ENCODE assay signal across 9 cellular contexts in the genomic region with DNA sequence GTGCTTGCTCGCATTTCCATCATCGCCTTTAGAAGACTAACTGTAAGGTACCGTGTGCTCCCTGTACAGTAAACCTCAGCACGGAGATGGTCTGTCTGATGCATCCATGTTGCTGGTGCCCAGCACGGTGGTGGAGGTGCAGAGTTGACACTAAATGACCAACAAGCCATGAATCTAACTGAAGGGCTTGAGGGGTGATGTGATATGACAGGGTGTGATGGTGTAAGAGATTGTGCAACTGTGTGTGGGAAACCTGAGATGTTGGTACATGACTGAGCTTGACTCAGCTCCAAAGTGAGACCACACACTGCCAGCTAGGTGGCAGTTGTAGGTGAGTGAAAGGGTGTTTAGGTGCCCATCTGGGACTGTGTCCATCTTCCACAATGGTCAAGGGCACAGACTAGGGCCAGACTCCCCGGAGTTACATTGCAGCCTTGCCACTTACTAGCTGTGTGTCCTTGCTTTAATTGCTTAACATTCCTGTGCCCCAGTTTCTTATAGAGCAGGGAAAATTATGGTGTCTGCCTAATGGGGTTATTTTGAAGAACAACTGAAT. TPM values are rescaled to one million over a fixed set of nuclear protein-coding genes. Genes with fewer than 3 reads are reported as not detected.
DNase-seq lines count a peak whose midpoint lies in the region; ATAC-seq, FAIRE-seq and TF ChIP-seq lines count a peak whose summit lies in the region.
"Had no signal": no experiment of that assay in that cellular context is flagged by ENCODE, and none has a peak within 500 bp of the region (broad histone marks: within the 10 kb centered on the region; RNA-seq: fewer than 3 reads in every experiment).

No MANE protein-coding gene starts in this region.

- no peaks in the 10 kb centered on the region for H3K27me3 ChIP-seq in right lobe of liver
- H3K27me3 ChIP-seq: pancreas had no signal

- H3K9me3 Mint-ChIP-seq in activated naive CD4-positive, alpha-beta T cell treated with anti-CD3 and anti-CD28 coated beads, Interleukin-2, amount 10 ng/mL, durations not matched to agents 7 days and 5 days, result no peaks in the 10 kb centered on the region
- no peaks in the 10 kb centered on the region for H3K9me3 Mint-ChIP-seq in activated CD8-positive, alpha-beta T cell treated with anti-CD3 and anti-CD28 coated beads, Interleukin-2, amount 10 ng/mL, durations not matched to agents 7 days and 5 days (ENCODE audit: insufficient read depth)

- TF ChIP-seq POLR2A in right lobe of liver (IDR thresholded peaks at IDR 0.05), result no peak

- peaks cover 99% of the 10 kb centered on the region for H3K4me1 Mint-ChIP-seq in activated naive CD4-positive, alpha-beta T cell treated with anti-CD3 and anti-CD28 coated beads, Interleukin-2, amount 10 ng/mL, durations not matched to agents 7 days and 5 days
- peaks cover 98% of the 10 kb centered on the region for H3K4me1 Mint-ChIP-seq in activated CD8-positive, alpha-beta T cell treated with anti-CD3 and anti-CD28 coated beads, Interleukin-2, amount 10 ng/mL, durations not matched to agents 7 days and 5 days (ENCODE audit: low read depth)

- WGBS in right lobe of liver (ENCODE audit: insufficient coverage, low coverage, low lambda C conversion rate, missing lambda C conversion rate), result 85% methylated on average over 6 of the region's 6 CpGs

- peak in 1 of 4 donors; percentile 5 for TF ChIP-seq CTCF in right lobe of liver (IDR thresholded peaks at IDR 0.05)

- no peak overlapping the region for H3K27ac ChIP-seq in right lobe of liver
- H3K27ac ChIP-seq: pancreas had no signal

- no peak for FAIRE-seq in urothelium cell line (lab: Jason Lieb, UNC)
- FAIRE-seq: pancreas had no signal

- H3K4me3 Mint-ChIP-seq in activated naive CD4-positive, alpha-beta T cell treated with anti-CD3 and anti-CD28 coated beads, Interleukin-2, amount 10 ng/mL, durations not matched to agents 7 days and 5 days, result no peak overlapping the region
- peak overlapping the region; percentile 37 for H3K4me3 Mint-ChIP-seq in activated CD8-positive, alpha-beta T cell treated with anti-CD3 and anti-CD28 coated beads, Interleukin-2, amount 10 ng/mL, durations not matched to agents 7 days and 5 days

- ATAC-seq in activated CD8-positive, alpha-beta T cell treated with anti-CD3 and anti-CD28 coated beads, Interleukin-2, amount 10 ng/mL, durations not matched to agents 7 days and 5 days, result no peak
- peak; percentile 6 to 53 (median 44) for ATAC-seq in right lobe of liver
- no peak for ATAC-seq in HG02981 (IDR thresholded peaks at IDR 0.05; ENCODE audit: unreplicated experiment)

- peaks cover 0 to 13% (median 0%) of the 10 kb centered on the region in 4 donors for H3K4me1 ChIP-seq in right lobe of liver

- H3K36me3 ChIP-seq in right lobe of liver, result no peaks in the 10 kb centered on the region
- H3K36me3 ChIP-seq: pancreas had no signal

- CTCF ChIA-PET in activated naive CD4-positive, alpha-beta T cell treated with anti-CD3 and anti-CD28 coated beads, Interleukin-2, amount 10 ng/mL, durations not matched to agents 7 days and 5 days (lab: Charles Lee), result no interaction called here
- CTCF ChIA-PET in activated CD8-positive, alpha-beta T cell treated with anti-CD3 and anti-CD28 coated beads, Interleukin-2, amount 10 ng/mL, durations not matched to agents 7 days and 5 days (lab: Charles Lee), result interaction anchor here (0.9 to 3.1 kb wide), 8 partner anchors 12 to 169 kb away, joined by 3 to 21 read pairs (median 4); no protein-coding TSS in a partner anchor

- peaks cover 3% of the 10 kb centered on the region for H3K27me3 Mint-ChIP-seq in activated naive CD4-positive, alpha-beta T cell treated with anti-CD3 and anti-CD28 coated beads, Interleukin-2, amount 10 ng/mL, durations not matched to agents 7 days and 5 days
- H3K27me3 Mint-ChIP-seq in activated CD8-positive, alpha-beta T cell treated with anti-CD3 and anti-CD28 coated beads, Interleukin-2, amount 10 ng/mL, durations not matched to agents 7 days and 5 days (ENCODE audit: low read depth), result no peaks in the 10 kb centered on the region

- POLR2A ChIA-PET in activated CD8-positive, alpha-beta T cell treated with anti-CD3 and anti-CD28 coated beads, Interleukin-2, amount 10 ng/mL, durations not matched to agents 7 days and 5 days (lab: Charles Lee), result interaction anchor here (0.6 to 1.7 kb wide), 4 partner anchors 8 to 131 kb away, joined by 3 to 5 read pairs (median 4); no protein-coding TSS in a partner anchor

- no peak overlapping the region for H3K4me3 ChIP-seq in right lobe of liver
- H3K4me3 ChIP-seq: pancreas had no signal

- no peak for DNase-seq in activated naive CD4-positive, alpha-beta T cell treated with anti-CD3 and anti-CD28 coated beads, Interleukin-2, amount 10 ng/mL, durations not matched to agents 7 days and 5 days
- DNase-seq in activated naive CD4-positive, alpha-beta T cell treated with Interleukin-2 at 50 U/mL for 16 hours, result no peak
- DNase-seq in activated CD8-positive, alpha-beta T cell treated with anti-CD3 and anti-CD28 coated beads, Interleukin-2, amount 10 ng/mL, durations not matched to agents 7 days and 5 days, result no peak
- no peak for DNase-seq in right lobe of liver
- peak; percentile 42 for DNase-seq in urothelium cell line (ENCODE audit: low spot score)
- no peak for DNase-seq in NCI-H524 (lab: John Stamatoyannopoulos, UW)
- DNase-seq in midbrain (lab: John Stamatoyannopoulos, UW), result no peak

- intact Hi-C loops in right lobe of liver (cut with DNase I), result no loop called here

- no peaks in the 10 kb centered on the region for H3K9me3 ChIP-seq in right lobe of liver
- H3K9me3 ChIP-seq: pancreas had no signal

- peaks cover 87% of the 10 kb centered on the region for H3K36me3 Mint-ChIP-seq in activated naive CD4-positive, alpha-beta T cell treated with anti-CD3 and anti-CD28 coated beads, Interleukin-2, amount 10 ng/mL, durations not matched to agents 7 days and 5 days
- H3K36me3 Mint-ChIP-seq in activated CD8-positive, alpha-beta T cell treated with anti-CD3 and anti-CD28 coated beads, Interleukin-2, amount 10 ng/mL, durations not matched to agents 7 days and 5 days (ENCODE audit: low read depth), result peaks cover 86% of the 10 kb centered on the region

- H3K27ac Mint-ChIP-seq in activated naive CD4-positive, alpha-beta T cell treated with anti-CD3 and anti-CD28 coated beads, Interleukin-2, amount 10 ng/mL, durations not matched to agents 7 days and 5 days, result peak overlapping the region; percentile 99
- H3K27ac Mint-ChIP-seq in activated CD8-positive, alpha-beta T cell treated with anti-CD3 and anti-CD28 coated beads, Interleukin-2, amount 10 ng/mL, durations not matched to agents 7 days and 5 days, result peak overlapping the region; percentile 97

RNA-seq across cellular contexts. Expression of gene SLC2A1, which starts 21.4 kb away (rescaled TPM):
- 100 to 1,000 TPM; 113 to 123 TPM for total RNA-seq in activated CD8-positive, alpha-beta T cell treated with anti-CD3 and anti-CD28 coated beads, Interleukin-2, amount 10 ng/mL, durations not matched to agents 7 days and 5 days
- 10 to 100 TPM in 1 of 6 experiments, 1 to 10 TPM in 4, under 1 TPM in 1; 0.74 to 34.3 (median 5.8) TPM for total RNA-seq in right lobe of liver

Comparison
In these comparisons a context has a peak if more than half of its experiments do, and no peak if none do; other contexts are left out.
1. ATAC-seq: peak in right lobe of liver (4 of 4); none in activated CD8-positive, alpha-beta T cell treated with anti-CD3 and anti-CD28 coated beads, Interleukin-2, amount 10 ng/mL, durations not matched to agents 7 days and 5 days (single experiment) and HG02981 (single experiment).